In the genomic region with DNA sequence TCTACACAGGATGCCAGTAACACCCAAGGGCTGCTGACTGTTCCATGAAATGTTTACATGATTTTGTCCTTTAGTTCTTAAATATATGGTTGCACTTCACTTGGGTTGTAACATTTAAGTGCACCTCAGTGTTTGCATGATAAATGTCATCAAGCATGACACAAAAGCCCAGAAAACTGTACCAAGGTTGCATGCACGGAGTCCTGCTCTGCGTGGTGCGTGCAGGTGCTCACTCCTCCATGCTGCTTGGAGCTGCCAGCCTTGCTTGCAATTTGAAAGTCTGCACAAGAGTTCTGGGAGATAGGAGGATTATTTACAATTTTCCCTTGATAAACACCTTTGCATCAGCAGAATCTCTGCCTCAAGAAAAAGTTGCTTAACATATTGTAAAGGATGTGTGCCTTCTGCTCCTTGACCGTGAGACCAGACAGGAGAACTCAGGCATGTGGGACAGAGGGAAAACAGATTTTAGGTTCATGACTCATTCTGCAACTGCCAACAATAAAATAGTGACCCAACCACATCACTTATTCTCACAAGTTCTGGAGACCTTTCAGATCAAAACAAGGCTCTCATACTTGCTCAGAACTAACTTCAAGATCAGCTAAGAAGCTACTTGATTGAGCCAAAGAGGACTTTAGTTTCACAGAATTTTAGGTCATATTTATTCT, we compare ENCODE assay signal across 8 cellular contexts. TPM values are rescaled to one million over a fixed set of nuclear protein-coding genes. Genes with fewer than 3 reads are reported as not detected.
A peak's percentile ranks its signal among the peaks of the same experiment; 100 is the strongest.
DNase-seq lines count a peak whose midpoint lies in the region; ATAC-seq and TF ChIP-seq lines count a peak whose summit lies in the region.

No MANE protein-coding gene starts in this region.

- H3K27me3 Mint-ChIP-seq in activated naive CD4-positive, alpha-beta T cell treated with anti-CD3 and anti-CD28 coated beads, Interleukin-2, amount 10 ng/mL, durations not matched to agents 7 days and 5 days = no peaks in the 10 kb centered on the region
- H3K27me3 Mint-ChIP-seq in T-helper 2 cell treated with Interferon-gamma antibody and Interleukin-4, amounts not matched to agents 5 μg/mL and 100 μg/mL, for 36 hours (ENCODE audit: low read depth) = no peaks in the 10 kb centered on the region
- no peaks in the 10 kb centered on the region for H3K27me3 Mint-ChIP-seq in activated CD4-positive, alpha-beta T cell treated with anti-CD3 and anti-CD28 coated beads, Interleukin-2, amount 10 ng/mL, durations not matched to agents 24 days and 14 days

- no peak overlapping the region for H3K27ac ChIP-seq in WERI-Rb-1

- H3K36me3 ChIP-seq in WERI-Rb-1 = no peaks in the 10 kb centered on the region

- H3K4me3 ChIP-seq in fibroblast of mammary gland (ENCODE audit: control insufficient read depth, low read depth, low read length) (no peak overlapping the region), WERI-Rb-1 (ENCODE audit: low read depth, low read length) (no peak overlapping the region)

- no peak overlapping the region for H3K27ac Mint-ChIP-seq in activated naive CD4-positive, alpha-beta T cell treated with anti-CD3 and anti-CD28 coated beads, Interleukin-2, amount 10 ng/mL, durations not matched to agents 7 days and 5 days
- H3K27ac Mint-ChIP-seq in T-helper 2 cell treated with Interferon-gamma antibody and Interleukin-4, amounts not matched to agents 5 μg/mL and 100 μg/mL, for 36 hours = no peak overlapping the region
- no peak overlapping the region for H3K27ac Mint-ChIP-seq in activated CD4-positive, alpha-beta T cell treated with anti-CD3 and anti-CD28 coated beads, Interleukin-2, amount 10 ng/mL, durations not matched to agents 24 days and 14 days

- peak; percentile 77 for ATAC-seq in GM21529 (IDR thresholded peaks at IDR 0.05; ENCODE audit: unreplicated experiment)

- no peaks in the 10 kb centered on the region for H3K9me3 ChIP-seq in WERI-Rb-1 (ENCODE audit: severe bottlenecking)

- DNase-seq in AG08395 (ENCODE audit: low spot score) (peak; percentile 77), NCI-H2081 treated with DMSO at 0.1 percent for 48 hours (lab: John Stamatoyannopoulos, UW) (peak; percentile 51), fibroblast of mammary gland (ENCODE audit: low read depth) (peak; percentile 97), WERI-Rb-1 (no peak)
- no peak for DNase-seq in activated naive CD4-positive, alpha-beta T cell treated with anti-CD3 and anti-CD28 coated beads, Interleukin-2, amount 10 ng/mL, durations not matched to agents 7 days and 5 days
- DNase-seq in T-helper 2 cell treated with Interferon-gamma antibody and Interleukin-4, amounts not matched to agents 5 μg/mL and 100 μg/mL, for 36 hours (ENCODE audit: low spot score) = no peak
- DNase-seq in activated CD4-positive, alpha-beta T cell treated with anti-CD3 and anti-CD28 coated beads, Interleukin-2, amount 10 ng/mL, durations not matched to agents 24 days and 14 days = no peak

- H3K36me3 Mint-ChIP-seq in activated naive CD4-positive, alpha-beta T cell treated with anti-CD3 and anti-CD28 coated beads, Interleukin-2, amount 10 ng/mL, durations not matched to agents 7 days and 5 days = peaks cover 17% of the 10 kb centered on the region
- H3K36me3 Mint-ChIP-seq in T-helper 2 cell treated with Interferon-gamma antibody and Interleukin-4, amounts not matched to agents 5 μg/mL and 100 μg/mL, for 36 hours (ENCODE audit: low read depth) = peaks cover 21% of the 10 kb centered on the region
- H3K36me3 Mint-ChIP-seq in activated CD4-positive, alpha-beta T cell treated with anti-CD3 and anti-CD28 coated beads, Interleukin-2, amount 10 ng/mL, durations not matched to agents 24 days and 14 days (ENCODE audit: low read depth) = peaks cover 24% of the 10 kb centered on the region

- CTCF ChIA-PET in activated naive CD4-positive, alpha-beta T cell treated with anti-CD3 and anti-CD28 coated beads, Interleukin-2, amount 10 ng/mL, durations not matched to agents 7 days and 5 days (lab: Charles Lee) = interaction anchor here (10.0 kb wide), 1 partner anchor 243 kb away, joined by 199 read pairs; no protein-coding TSS in a partner anchor

- no peaks in the 10 kb centered on the region for H3K4me1 Mint-ChIP-seq in activated naive CD4-positive, alpha-beta T cell treated with anti-CD3 and anti-CD28 coated beads, Interleukin-2, amount 10 ng/mL, durations not matched to agents 7 days and 5 days
- peaks cover 12% of the 10 kb centered on the region for H3K4me1 Mint-ChIP-seq in T-helper 2 cell treated with Interferon-gamma antibody and Interleukin-4, amounts not matched to agents 5 μg/mL and 100 μg/mL, for 36 hours (ENCODE audit: low read depth)
- peaks cover 6% of the 10 kb centered on the region for H3K4me1 Mint-ChIP-seq in activated CD4-positive, alpha-beta T cell treated with anti-CD3 and anti-CD28 coated beads, Interleukin-2, amount 10 ng/mL, durations not matched to agents 24 days and 14 days

- TF ChIP-seq CTCF in fibroblast of mammary gland (conservative IDR thresholded peaks at IDR 0.05; ENCODE audit: control insufficient read depth, insufficient read depth, low read depth, low read length) = no peak
- TF ChIP-seq CTCF in WERI-Rb-1 (IDR thresholded peaks at IDR 0.05; ENCODE audit: low read depth, low read length) = no peak

- H3K27me3 ChIP-seq in WERI-Rb-1 (ENCODE audit: insufficient read depth, low read depth, severe bottlenecking) = no peaks in the 10 kb centered on the region

- no peaks in the 10 kb centered on the region for H3K9me3 Mint-ChIP-seq in activated naive CD4-positive, alpha-beta T cell treated with anti-CD3 and anti-CD28 coated beads, Interleukin-2, amount 10 ng/mL, durations not matched to agents 7 days and 5 days
- no peaks in the 10 kb centered on the region for H3K9me3 Mint-ChIP-seq in T-helper 2 cell treated with Interferon-gamma antibody and Interleukin-4, amounts not matched to agents 5 μg/mL and 100 μg/mL, for 36 hours
- no peaks in the 10 kb centered on the region for H3K9me3 Mint-ChIP-seq in activated CD4-positive, alpha-beta T cell treated with anti-CD3 and anti-CD28 coated beads, Interleukin-2, amount 10 ng/mL, durations not matched to agents 24 days and 14 days

- intact Hi-C loops in activated CD4-positive, alpha-beta T cell treated with anti-CD3 and anti-CD28 coated beads, Interleukin-2, amount 10 ng/mL, durations not matched to agents 24 days and 14 days (cut with micrococcal nuclease) = no loop called here

- H3K4me3 Mint-ChIP-seq in activated naive CD4-positive, alpha-beta T cell treated with anti-CD3 and anti-CD28 coated beads, Interleukin-2, amount 10 ng/mL, durations not matched to agents 7 days and 5 days = no peak overlapping the region
- H3K4me3 Mint-ChIP-seq in T-helper 2 cell treated with Interferon-gamma antibody and Interleukin-4, amounts not matched to agents 5 μg/mL and 100 μg/mL, for 36 hours = no peak overlapping the region
- no peak overlapping the region for H3K4me3 Mint-ChIP-seq in activated CD4-positive, alpha-beta T cell treated with anti-CD3 and anti-CD28 coated beads, Interleukin-2, amount 10 ng/mL, durations not matched to agents 24 days and 14 days

RNA-seq across cellular contexts. Expression of gene PLCXD2, which starts 49.0 kb away (rescaled TPM):
- total RNA-seq in activated CD4-positive, alpha-beta T cell treated with anti-CD3 and anti-CD28 coated beads, Interleukin-2, amount 10 ng/mL, durations not matched to agents 24 days and 14 days = 7.1 and 7.3 TPM in 2 replicates

Comparison
In these comparisons a context has a peak if more than half of its experiments do, and no peak if none do; other contexts are left out.
1. DNase-seq: peak in AG08395 (single experiment), NCI-H2081 treated with DMSO at 0.1 percent for 48 hours (single experiment) and fibroblast of mammary gland (single experiment); none in WERI-Rb-1 (single experiment), activated naive CD4-positive, alpha-beta T cell treated with anti-CD3 and anti-CD28 coated beads, Interleukin-2, amount 10 ng/mL, durations not matched to agents 7 days and 5 days (single experiment), T-helper 2 cell treated with Interferon-gamma antibody and Interleukin-4, amounts not matched to agents 5 μg/mL and 100 μg/mL, for 36 hours (single experiment) and activated CD4-positive, alpha-beta T cell treated with anti-CD3 and anti-CD28 coated beads, Interleukin-2, amount 10 ng/mL, durations not matched to agents 24 days and 14 days (single experiment).